ENCODE assay signal across 11 cellular contexts in genomic region chr11:104222464-104222863, GRCh38. TPM values are rescaled to one million over a fixed set of nuclear protein-coding genes. Genes with fewer than 3 reads are reported as not detected.
"Had no signal": no experiment of that assay in that cellular context is flagged by ENCODE, and none has a peak within 500 bp of the region (broad histone marks: within the 10 kb centered on the region; RNA-seq: fewer than 3 reads in every experiment).

No MANE protein-coding gene starts in this region.

- DNase-seq: activated CD4-positive, alpha-beta T cell treated with anti-CD3 and anti-CD28 coated beads, Interleukin-2, amount 50 U/mL, for 1 hour; activated CD8-positive, alpha-beta memory T cell treated with anti-CD3 and anti-CD28 coated beads for 24 hours; aorta; effector memory CD8-positive, alpha-beta T cell; foreskin melanocyte; head of caudate nucleus; mesendoderm; natural killer cell had no signal

- H3K27me3 Mint-ChIP-seq: dendritic cell treated with granulocyte-macrophage colony-stimulating factor and Interleukin-4, amounts not matched to agents 40 ng/mL and 50 ng/mL, for 4 days; effector memory CD8-positive, alpha-beta T cell had no signal

- H3K4me3 Mint-ChIP-seq: activated T-helper 1 cell treated with anti-CD3 and anti-CD28 coated beads, Interleukin-12 subunit alpha, Interleukin-12 subunit beta, Interleukin-2, Interleukin-4 antibody, amounts not matched to agents 30 ng/mL and 10 ng/mL and 1 ng/mL, durations not matched to agents 14 hours and 24 hours and 36 hours; dendritic cell treated with granulocyte-macrophage colony-stimulating factor and Interleukin-4, amounts not matched to agents 40 ng/mL and 50 ng/mL, for 4 days; effector memory CD8-positive, alpha-beta T cell; natural killer cell; stimulated activated effector memory CD8-positive, alpha-beta T cell treated with anti-CD3 and anti-CD28 coated beads, Interleukin-12 subunit alpha, Interleukin-12 subunit beta, amount 100 ng/mL, for 72 hours had no signal

- H3K27ac Mint-ChIP-seq: activated T-helper 1 cell treated with anti-CD3 and anti-CD28 coated beads, Interleukin-12 subunit alpha, Interleukin-12 subunit beta, Interleukin-2, Interleukin-4 antibody, amounts not matched to agents 30 ng/mL and 10 ng/mL and 1 ng/mL, durations not matched to agents 14 hours and 24 hours and 36 hours; dendritic cell treated with granulocyte-macrophage colony-stimulating factor and Interleukin-4, amounts not matched to agents 40 ng/mL and 50 ng/mL, for 4 days; effector memory CD8-positive, alpha-beta T cell; natural killer cell; stimulated activated effector memory CD8-positive, alpha-beta T cell treated with anti-CD3 and anti-CD28 coated beads, Interleukin-12 subunit alpha, Interleukin-12 subunit beta, amount 100 ng/mL, for 72 hours had no signal

- H3K9me3 Mint-ChIP-seq: activated T-helper 1 cell treated with anti-CD3 and anti-CD28 coated beads, Interleukin-12 subunit alpha, Interleukin-12 subunit beta, Interleukin-2, Interleukin-4 antibody, amounts not matched to agents 30 ng/mL and 10 ng/mL and 1 ng/mL, durations not matched to agents 14 hours and 24 hours and 36 hours; effector memory CD8-positive, alpha-beta T cell; natural killer cell had no signal

- H3K4me1 Mint-ChIP-seq: stimulated activated effector memory CD8-positive, alpha-beta T cell treated with anti-CD3 and anti-CD28 coated beads, Interleukin-12 subunit alpha, Interleukin-12 subunit beta, amount 100 ng/mL, for 72 hours had no signal

- H3K36me3 Mint-ChIP-seq: stimulated activated effector memory CD8-positive, alpha-beta T cell treated with anti-CD3 and anti-CD28 coated beads, Interleukin-12 subunit alpha, Interleukin-12 subunit beta, amount 100 ng/mL, for 72 hours had no signal

RNA-seq across cellular contexts. Expression of gene PDGFD, which starts 58.5 kb away (rescaled TPM):
- total RNA-seq: activated T-helper 1 cell treated with anti-CD3 and anti-CD28 coated beads, Interleukin-12 subunit alpha, Interleukin-12 subunit beta, Interleukin-2, Interleukin-4 antibody, amounts not matched to agents 30 ng/mL and 10 ng/mL and 1 ng/mL, durations not matched to agents 14 hours and 24 hours and 36 hours had no signal
